29 cellular contexts compared by ENCODE assay signal in the genomic region with DNA sequence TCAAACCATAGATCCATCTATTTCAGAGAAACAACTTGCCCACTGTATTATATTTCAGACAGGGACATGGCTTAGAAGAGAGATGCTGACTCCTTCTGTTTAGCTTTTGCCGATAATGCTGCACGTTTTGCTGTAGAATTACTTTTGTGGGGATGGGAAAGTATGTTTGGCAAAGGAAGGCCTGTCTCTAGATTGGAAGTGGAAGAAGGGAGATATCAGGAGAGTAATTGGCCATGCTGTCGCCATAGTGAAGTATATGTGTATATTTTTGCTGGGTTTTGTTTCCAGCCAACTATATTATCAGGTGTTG.
DNase-seq lines count a peak whose midpoint lies in the region; ATAC-seq, FAIRE-seq and TF ChIP-seq lines count a peak whose summit lies in the region.
"Had no signal": no experiment of that assay in that cellular context is flagged by ENCODE, and none has a peak within 500 bp of the region (broad histone marks: within the 10 kb centered on the region; RNA-seq: fewer than 3 reads in every experiment).

No MANE protein-coding gene starts in this region.

- peaks cover 15% of the 10 kb centered on the region for H3K79me2 ChIP-seq in GM12878 (ENCODE audit: control insufficient read depth, insufficient read depth, low read length)

- no peak overlapping the region for H3K9ac ChIP-seq in GM12878 (ENCODE audit: control insufficient read depth, insufficient read depth, low read length)

- POLR2A ChIA-PET in GM12878 (lab: Charles Lee) = interaction anchor here (1.0 to 1.8 kb wide), 4 partner anchors 9 to 28 kb away, joined by 3 to 4 read pairs (median 4); no protein-coding TSS in a partner anchor

- H3K27ac ChIP-seq in left ventricle myocardium inferior (replicated peaks) (peak overlapping the region; percentile 37), heart left ventricle (peak overlapping the region in 4 of 12 donors; percentile 5 to 28 (median 15)), GM12878 (ENCODE audit: control insufficient read depth, insufficient read depth) (no peak overlapping the region)
- H3K27ac ChIP-seq: A549, PC-9 had no signal

- H2AFZ ChIP-seq in GM12878 (ENCODE audit: control insufficient read depth, low read depth, low read length) = no peak overlapping the region
- H2AFZ ChIP-seq: PC-9 had no signal

- TF ChIP-seq CTCF in left ventricle myocardium inferior (IDR thresholded peaks at IDR 0.05; ENCODE audit: borderline replicate concordance) = no peak
- TF ChIP-seq CTCF in heart left ventricle (IDR thresholded peaks at IDR 0.05) = no peak
- TF ChIP-seq CTCF in GM12878 (IDR thresholded peaks at IDR 0.05 in 2 of 3, conservative IDR thresholded peaks at IDR 0.05 in 1 of 3; ENCODE audit: control insufficient read depth in 2 of 3, extremely low read depth in 1 of 3, insufficient read depth in 1 of 3, low read depth in 3 of 3, low read length in 3 of 3) = no peak
- TF ChIP-seq CTCF in nephron (IDR thresholded peaks at IDR 0.05; ENCODE audit: unreplicated experiment in 3 of 3) = no peak
- TF ChIP-seq CTCF in type B pancreatic cell (conservative IDR thresholded peaks at IDR 0.05) = no peak

- WGBS in heart left ventricle, 4 donors = 63 to 86% (median 67%) methylated on average over 3 of the region's 3 CpGs
- 90% methylated on average over 3 of the region's 3 CpGs for WGBS in GM12878 (ENCODE audit: insufficient coverage, insufficient replicate concordance, low lambda C conversion rate, missing lambda C conversion rate)

- H3K27me3 Mint-ChIP-seq in nephron (ENCODE audit: low read depth) (no peaks in the 10 kb centered on the region), type B pancreatic cell (no peaks in the 10 kb centered on the region)
- H3K27me3 Mint-ChIP-seq: CD4-positive, CD25-positive, alpha-beta regulatory T cell; stimulated activated memory B cell treated with anti-CD40 and anti-IgM and Interleukin-4, amounts not matched to agents 10 μg/mL and 1 μg/mL and 100 μg/mL, for 72 hours had no signal

- RAD21 ChIA-PET in GM12878 (lab: Charles Lee; ENCODE audit: unreplicated experiment) = interaction anchor here (0.7 to 3.3 kb wide), 4 partner anchors 14 to 76 kb away, joined by 3 to 39 read pairs (median 12); no protein-coding TSS in a partner anchor

- H3K4me3 Mint-ChIP-seq in nephron (peak overlapping the region in 1 of 3 experiments; percentile 1), type B pancreatic cell (peak overlapping the region; percentile 26)
- H3K4me3 Mint-ChIP-seq: activated naive CD8-positive, alpha-beta T cell treated with anti-CD3 and anti-CD28 coated beads, Interleukin-2, amount 10 ng/mL, durations not matched to agents 7 days and 5 days; CD4-positive, CD25-positive, alpha-beta regulatory T cell; stimulated activated memory B cell treated with anti-CD40 and anti-IgM and Interleukin-4, amounts not matched to agents 10 μg/mL and 1 μg/mL and 100 μg/mL, for 72 hours; T-helper 2 cell treated with Interferon-gamma antibody and Interleukin-4, amounts not matched to agents 5 μg/mL and 100 μg/mL, for 36 hours had no signal

- ATAC-seq in heart left ventricle (no peak), GM12878 (no peak), HG02852 (IDR thresholded peaks at IDR 0.05; ENCODE audit: unreplicated experiment) (no peak)
- ATAC-seq: A549; left colon; stimulated activated memory B cell treated with anti-CD40 and anti-IgM and Interleukin-4, amounts not matched to agents 10 μg/mL and 1 μg/mL and 100 μg/mL, for 72 hours had no signal

- TF ChIP-seq POLR2A in heart left ventricle (IDR thresholded peaks at IDR 0.05) = no peak
- no peak for TF ChIP-seq POLR2A in GM12878 (IDR thresholded peaks at IDR 0.05; ENCODE audit: low read depth, low read length)

- in situ Hi-C loops in GM12878 (cut with MboI) = no loop called here

- H3K27ac Mint-ChIP-seq in nephron (peak overlapping the region; percentile 59 to 68 (median 63)), type B pancreatic cell (peak overlapping the region; percentile 14)
- H3K27ac Mint-ChIP-seq: activated naive CD8-positive, alpha-beta T cell treated with anti-CD3 and anti-CD28 coated beads, Interleukin-2, amount 10 ng/mL, durations not matched to agents 7 days and 5 days; CD4-positive, CD25-positive, alpha-beta regulatory T cell; stimulated activated memory B cell treated with anti-CD40 and anti-IgM and Interleukin-4, amounts not matched to agents 10 μg/mL and 1 μg/mL and 100 μg/mL, for 72 hours; T-helper 2 cell treated with Interferon-gamma antibody and Interleukin-4, amounts not matched to agents 5 μg/mL and 100 μg/mL, for 36 hours had no signal

- DNase-seq in left ventricle myocardium inferior = no peak
- no peak for DNase-seq in heart left ventricle
- DNase-seq in GM12878 (ENCODE audit: low read depth, low spot score) = no peak
- no peak for DNase-seq in type B pancreatic cell (ENCODE audit: extremely low spot score, unreplicated experiment)
- no peak for DNase-seq in NCI-H1417 treated with DMSO at 0.1 percent for 48 hours (lab: John Stamatoyannopoulos, UW)
- no peak for DNase-seq in SKM-1 (lab: John Stamatoyannopoulos, UW; ENCODE audit: unreplicated experiment)
- DNase-seq: activated CD4-positive, alpha-beta T cell treated with anti-CD3 and anti-CD28 coated beads, Interleukin-2, amount 50 U/mL, for 48 hours; activated CD4-positive, CD25-positive, alpha-beta regulatory T cell treated with anti-CD3 and anti-CD28 coated beads, Interleukin-2, amount 50 U/mL, for 72 hours; activated gamma-delta T cell treated with Interleukin-2 at 50 U/mL for 16 hours; activated naive CD8-positive, alpha-beta T cell treated with anti-CD3 and anti-CD28 coated beads, Interleukin-2, amount 10 ng/mL, durations not matched to agents 7 days and 5 days; activated T-cell treated with anti-CD3 and anti-CD28 coated beads, Interleukin-2, amount 50 U/mL, for 48 hours; Calu3; CD4-positive, CD25-positive, alpha-beta regulatory T cell; central memory CD4-positive, alpha-beta T cell; foreskin fibroblast; GOT3; hippocampal formation; left colon; mesenchymal stem cell; NCI-H1092 treated with DMSO at 0.1 percent for 48 hours; NCI-H187; occipital lobe; PC-9 had no signal

- no peaks in the 10 kb centered on the region for H3K9me3 ChIP-seq in left ventricle myocardium inferior (replicated peaks)
- H3K9me3 ChIP-seq in heart left ventricle = no peaks in the 10 kb centered on the region
- H3K9me3 ChIP-seq in GM12878 (replicated peaks; ENCODE audit: control insufficient read depth, insufficient read depth, low read length) = no peaks in the 10 kb centered on the region
- H3K9me3 ChIP-seq: A549 had no signal

- H3K36me3 ChIP-seq in left ventricle myocardium inferior (no peaks in the 10 kb centered on the region), heart left ventricle (no peaks in the 10 kb centered on the region), GM12878 (ENCODE audit: control insufficient read depth in 2 of 2, insufficient read depth in 2 of 2, low read length in 1 of 2) (no peaks in the 10 kb centered on the region; a peak in 1 of 4 replicates)

- peaks cover 65% of the 10 kb centered on the region for H3K4me1 Mint-ChIP-seq in nephron
- peaks cover 35% of the 10 kb centered on the region for H3K4me1 Mint-ChIP-seq in type B pancreatic cell (ENCODE audit: unreplicated experiment)
- H3K4me1 Mint-ChIP-seq: CD4-positive, CD25-positive, alpha-beta regulatory T cell had no signal

- FAIRE-seq in GM12878 (lab: Jason Lieb, UNC) = no peak
- FAIRE-seq: A549, astrocyte had no signal

- BruUV-seq in GM12878 (replicated peaks; lab: Mats Ljungman, UMichigan) = no TSS peak

- no peaks in the 10 kb centered on the region for H3K9me3 Mint-ChIP-seq in nephron
- H3K9me3 Mint-ChIP-seq in type B pancreatic cell = no peaks in the 10 kb centered on the region
- H3K9me3 Mint-ChIP-seq: activated naive CD8-positive, alpha-beta T cell treated with anti-CD3 and anti-CD28 coated beads, Interleukin-2, amount 10 ng/mL, durations not matched to agents 7 days and 5 days; stimulated activated memory B cell treated with anti-CD40 and anti-IgM and Interleukin-4, amounts not matched to agents 10 μg/mL and 1 μg/mL and 100 μg/mL, for 72 hours; T-helper 2 cell treated with Interferon-gamma antibody and Interleukin-4, amounts not matched to agents 5 μg/mL and 100 μg/mL, for 36 hours had no signal

- H3K4me3 ChIP-seq in left ventricle myocardium inferior (no peak overlapping the region), heart left ventricle (no peak overlapping the region), GM12878 (no peak overlapping the region)
- H3K4me3 ChIP-seq: A549, PC-9 had no signal

- no peaks in the 10 kb centered on the region for H4K20me1 ChIP-seq in GM12878 (ENCODE audit: control insufficient read depth, insufficient read depth)

- SMC1A ChIA-PET in GM12878 (lab: Charles Lee; ENCODE audit: uncharacterized antibody, unreplicated experiment) = interaction anchor here (0.7 to 9.9 kb wide), 8 partner anchors 8 to 146 kb away, joined by 3 to 89 read pairs (median 4); no protein-coding TSS in a partner anchor

- no peak for TF ChIP-seq RAD21 in GM12878 (IDR thresholded peaks at IDR 0.05; ENCODE audit: insufficient read depth, low read depth, low read length)

- H3K4me2 ChIP-seq in GM12878 (ENCODE audit: control insufficient read depth, insufficient read depth) = no peak overlapping the region
- H3K4me2 ChIP-seq: A549, PC-9 had no signal

- intact Hi-C loops in left ventricle myocardium inferior (cut with micrococcal nuclease) = no loop called here
- intact Hi-C loops in heart left ventricle (cut with DNase I) = loop anchor here in 1 of 10 donors (10.0 kb wide), 1 partner anchor 56 kb away; no protein-coding TSS in a partner anchor
- intact Hi-C loops in GM12878 (cut with micrococcal nuclease; ENCODE audit: unreplicated experiment) = loop anchor here (5.0 to 10.0 kb wide), 5 partner anchors 59 to 1016 kb away; no protein-coding TSS in a partner anchor

- H3K27me3 ChIP-seq in left ventricle myocardium inferior (ENCODE audit: low read depth) (no peaks in the 10 kb centered on the region), heart left ventricle (no peaks in the 10 kb centered on the region), GM12878 (replicated peaks in 1 of 2; ENCODE audit: control insufficient read depth in 2 of 2, insufficient read depth in 2 of 2, low read length in 1 of 2) (no peaks in the 10 kb centered on the region)

- TF ChIP-seq EP300 in GM12878 (IDR thresholded peaks at IDR 0.05; ENCODE audit: borderline replicate concordance in 1 of 2, control insufficient read depth in 1 of 2, low read depth in 2 of 2, low read length in 2 of 2) = no peak

- H3K36me3 Mint-ChIP-seq in nephron (ENCODE audit: low read depth) (no peaks in the 10 kb centered on the region), type B pancreatic cell (no peaks in the 10 kb centered on the region)
- H3K36me3 Mint-ChIP-seq: activated naive CD8-positive, alpha-beta T cell treated with anti-CD3 and anti-CD28 coated beads, Interleukin-2, amount 10 ng/mL, durations not matched to agents 7 days and 5 days; CD4-positive, CD25-positive, alpha-beta regulatory T cell; stimulated activated memory B cell treated with anti-CD40 and anti-IgM and Interleukin-4, amounts not matched to agents 10 μg/mL and 1 μg/mL and 100 μg/mL, for 72 hours had no signal

- CTCF ChIA-PET in GM12878 (lab: Yijun Ruan, JAX) = interaction anchor here (0.7 to 3.4 kb wide), 6 partner anchors 10 to 146 kb away, joined by 3 to 10 read pairs (median 4); no protein-coding TSS in a partner anchor

- H3K4me1 ChIP-seq in left ventricle myocardium inferior (peaks cover 25% of the 10 kb centered on the region), heart left ventricle (peaks cover 0 to 27% (median 6%) of the 10 kb centered on the region in 12 donors), GM12878 (ENCODE audit: control insufficient read depth, insufficient read depth, low read length) (peaks cover 51% of the 10 kb centered on the region)
- H3K4me1 ChIP-seq: A549 had no signal
